Comparison of ENCODE assay signal across 32 cellular contexts in the genomic region with DNA sequence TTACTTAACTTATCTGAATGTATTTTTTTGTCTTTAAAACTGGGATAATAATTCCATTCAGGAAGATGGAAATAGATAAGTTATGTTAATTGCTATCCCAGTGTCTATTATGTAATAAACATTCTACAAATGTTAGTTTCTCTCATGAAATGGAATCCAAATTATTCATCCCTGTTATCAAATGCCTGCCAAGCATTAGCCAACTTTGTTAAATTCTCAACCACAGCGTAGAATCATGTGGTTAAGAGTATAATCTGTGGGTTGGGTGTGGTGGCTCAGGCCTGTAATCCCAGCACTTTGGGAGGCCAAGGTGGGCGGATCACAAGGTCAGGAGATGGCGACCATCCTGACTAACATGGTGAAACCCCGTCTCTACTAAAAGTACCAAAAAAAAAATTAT.
"Had no signal": no experiment of that assay in that cellular context is flagged by ENCODE, and none has a peak within 500 bp of the region (broad histone marks: within the 10 kb centered on the region; RNA-seq: fewer than 3 reads in every experiment).

No MANE protein-coding gene starts in this region.

- H3K36me3 Mint-ChIP-seq: activated CD8-positive, alpha-beta memory T cell treated with anti-CD3 and anti-CD28 coated beads, Interleukin-2, amount 10 ng/mL, durations not matched to agents 7 days and 5 days; activated naive CD4-positive, alpha-beta T cell treated with anti-CD3 and anti-CD28 coated beads, Interleukin-2, amount 50 U/mL, for 24 hours; activated naive CD8-positive, alpha-beta T cell treated with anti-CD3 and anti-CD28 coated beads for 36 hours; WTC11 had no signal

- ATAC-seq: activated CD8-positive, alpha-beta memory T cell treated with anti-CD3 and anti-CD28 coated beads, Interleukin-2, amount 10 ng/mL, durations not matched to agents 7 days and 5 days; activated CD8-positive, alpha-beta T cell treated with anti-CD3 and anti-CD28 coated beads, Interleukin-2, amount 10 ng/mL, durations not matched to agents 7 days and 5 days; activated naive CD8-positive, alpha-beta T cell treated with anti-CD3 and anti-CD28 coated beads, Interleukin-2, amount 50 U/mL, for 24 hours; heart right ventricle; WTC11 had no signal

- H3K79me2 ChIP-seq: hepatocyte had no signal

- H3K27ac Mint-ChIP-seq: activated CD4-positive, alpha-beta T cell treated with anti-CD3 and anti-CD28 coated beads, Interleukin-2, amount 10 ng/mL, durations not matched to agents 7 days and 5 days; activated CD8-positive, alpha-beta memory T cell treated with anti-CD3 and anti-CD28 coated beads, Interleukin-2, amount 10 ng/mL, durations not matched to agents 7 days and 5 days; activated CD8-positive, alpha-beta T cell treated with anti-CD3 and anti-CD28 coated beads, Interleukin-2, amount 10 ng/mL, durations not matched to agents 7 days and 5 days; activated naive CD4-positive, alpha-beta T cell treated with anti-CD3 and anti-CD28 coated beads for 36 hours; activated naive CD4-positive, alpha-beta T cell treated with anti-CD3 and anti-CD28 coated beads, Interleukin-2, amount 50 U/mL, for 24 hours; activated naive CD8-positive, alpha-beta T cell treated with anti-CD3 and anti-CD28 coated beads for 36 hours; activated naive CD8-positive, alpha-beta T cell treated with anti-CD3 and anti-CD28 coated beads, Interleukin-2, amount 50 U/mL, for 24 hours; activated T-helper 1 cell treated with anti-CD3 and anti-CD28 coated beads, Interleukin-12 subunit alpha, Interleukin-12 subunit beta, Interleukin-2, Interleukin-4 antibody, amounts not matched to agents 30 ng/mL and 10 ng/mL and 1 ng/mL, durations not matched to agents 14 hours and 24 hours and 36 hours; activated T-helper 2 cell treated with anti-CD3 and anti-CD28 coated beads, Interferon-gamma antibody, Interleukin-2, Interleukin-4, amounts not matched to agents 10 μg/mL and 5 μg/mL and 100 μg/mL, durations not matched to agents 14 hours and 24 hours and 36 hours; endodermal cell; WTC11 had no signal

- DNase-seq: activated CD4-positive, alpha-beta T cell treated with anti-CD3 and anti-CD28 coated beads for 1 hour; activated CD4-positive, alpha-beta T cell treated with anti-CD3 and anti-CD28 coated beads for 4 hours; activated CD4-positive, alpha-beta T cell treated with anti-CD3 and anti-CD28 coated beads, Interleukin-2, amount 10 ng/mL, durations not matched to agents 7 days and 5 days; activated CD4-positive, alpha-beta T cell treated with anti-CD3 and anti-CD28 coated beads, Interleukin-2, amount 50 U/mL, for 4 hours; activated CD8-positive, alpha-beta memory T cell treated with anti-CD3 and anti-CD28 coated beads, Interleukin-2, amount 10 ng/mL, durations not matched to agents 7 days and 5 days; activated CD8-positive, alpha-beta memory T cell treated with anti-CD3 and anti-CD28 coated beads, Interleukin-2, amount 50 U/mL, for 4 hours; activated CD8-positive, alpha-beta T cell treated with anti-CD3 and anti-CD28 coated beads, Interleukin-2, amount 10 ng/mL, durations not matched to agents 7 days and 5 days; activated effector memory CD4-positive, alpha-beta T cell treated with anti-CD3 and anti-CD28 coated beads, Interleukin-2, amount 50 U/mL, for 16 hours; activated naive CD4-positive, alpha-beta T cell treated with anti-CD3 and anti-CD28 coated beads for 36 hours; activated naive CD8-positive, alpha-beta T cell treated with anti-CD3 and anti-CD28 coated beads for 36 hours; activated naive CD8-positive, alpha-beta T cell treated with anti-CD3 and anti-CD28 coated beads, Interleukin-2, amount 50 U/mL, for 24 hours; activated T-cell treated with anti-CD3 and anti-CD28 coated beads, Interleukin-2, amount 50 U/mL, for 1 hour; activated T-cell treated with anti-CD3 and anti-CD28 coated beads, Interleukin-2, amount 50 U/mL, for 48 hours; adrenal gland; central memory CD4-positive, alpha-beta T cell; effector CD8-positive, alpha-beta T cell; erythroblast; foreskin fibroblast; heart right ventricle; T-helper 2 cell had no signal

- H2AFZ ChIP-seq: hepatocyte had no signal

- H3K36me3 ChIP-seq: adrenal gland, ascending aorta, breast epithelium, cardiac muscle cell, colonic mucosa, esophagus muscularis mucosa, heart right ventricle had no signal

- H3K4me3 Mint-ChIP-seq: activated CD4-positive, alpha-beta T cell treated with anti-CD3 and anti-CD28 coated beads, Interleukin-2, amount 10 ng/mL, durations not matched to agents 7 days and 5 days; activated CD8-positive, alpha-beta memory T cell treated with anti-CD3 and anti-CD28 coated beads, Interleukin-2, amount 10 ng/mL, durations not matched to agents 7 days and 5 days; activated CD8-positive, alpha-beta T cell treated with anti-CD3 and anti-CD28 coated beads, Interleukin-2, amount 10 ng/mL, durations not matched to agents 7 days and 5 days; activated naive CD4-positive, alpha-beta T cell treated with anti-CD3 and anti-CD28 coated beads for 36 hours; activated naive CD4-positive, alpha-beta T cell treated with anti-CD3 and anti-CD28 coated beads, Interleukin-2, amount 50 U/mL, for 24 hours; activated naive CD8-positive, alpha-beta T cell treated with anti-CD3 and anti-CD28 coated beads for 36 hours; activated naive CD8-positive, alpha-beta T cell treated with anti-CD3 and anti-CD28 coated beads, Interleukin-2, amount 50 U/mL, for 24 hours; activated T-helper 1 cell treated with anti-CD3 and anti-CD28 coated beads, Interleukin-12 subunit alpha, Interleukin-12 subunit beta, Interleukin-2, Interleukin-4 antibody, amounts not matched to agents 30 ng/mL and 10 ng/mL and 1 ng/mL, durations not matched to agents 14 hours and 24 hours and 36 hours; brain; endodermal cell; WTC11 had no signal

- H3K4me1 Mint-ChIP-seq: activated CD4-positive, alpha-beta T cell treated with anti-CD3 and anti-CD28 coated beads, Interleukin-2, amount 10 ng/mL, durations not matched to agents 7 days and 5 days; activated CD8-positive, alpha-beta memory T cell treated with anti-CD3 and anti-CD28 coated beads, Interleukin-2, amount 10 ng/mL, durations not matched to agents 7 days and 5 days; activated naive CD4-positive, alpha-beta T cell treated with anti-CD3 and anti-CD28 coated beads, Interleukin-2, amount 50 U/mL, for 24 hours; activated naive CD8-positive, alpha-beta T cell treated with anti-CD3 and anti-CD28 coated beads for 36 hours; activated naive CD8-positive, alpha-beta T cell treated with anti-CD3 and anti-CD28 coated beads, Interleukin-2, amount 50 U/mL, for 24 hours had no signal

- H3K9me3 ChIP-seq: adrenal gland, ascending aorta, breast epithelium, colonic mucosa, esophagus muscularis mucosa had no signal

- H3K27ac ChIP-seq: adrenal gland, ascending aorta, breast epithelium, cardiac muscle cell, colonic mucosa, esophagus muscularis mucosa, heart right ventricle, hepatocyte had no signal

- H3K27me3 Mint-ChIP-seq: activated CD4-positive, alpha-beta T cell treated with anti-CD3 and anti-CD28 coated beads, Interleukin-2, amount 10 ng/mL, durations not matched to agents 7 days and 5 days; activated CD8-positive, alpha-beta memory T cell treated with anti-CD3 and anti-CD28 coated beads, Interleukin-2, amount 10 ng/mL, durations not matched to agents 7 days and 5 days; activated naive CD4-positive, alpha-beta T cell treated with anti-CD3 and anti-CD28 coated beads, Interleukin-2, amount 50 U/mL, for 24 hours; activated naive CD8-positive, alpha-beta T cell treated with anti-CD3 and anti-CD28 coated beads for 36 hours; activated naive CD8-positive, alpha-beta T cell treated with anti-CD3 and anti-CD28 coated beads, Interleukin-2, amount 50 U/mL, for 24 hours; brain had no signal

- H3K27me3 ChIP-seq: adrenal gland, ascending aorta, breast epithelium, cardiac muscle cell, colonic mucosa, esophagus muscularis mucosa, heart right ventricle, hepatocyte had no signal

- H3K4me3 ChIP-seq: adrenal gland, ascending aorta, breast epithelium, cardiac muscle cell, colonic mucosa, esophagus muscularis mucosa, heart right ventricle, hepatocyte had no signal

- H3K9me3 Mint-ChIP-seq: activated CD4-positive, alpha-beta T cell treated with anti-CD3 and anti-CD28 coated beads, Interleukin-2, amount 10 ng/mL, durations not matched to agents 7 days and 5 days; activated T-helper 1 cell treated with anti-CD3 and anti-CD28 coated beads, Interleukin-12 subunit alpha, Interleukin-12 subunit beta, Interleukin-2, Interleukin-4 antibody, amounts not matched to agents 30 ng/mL and 10 ng/mL and 1 ng/mL, durations not matched to agents 14 hours and 24 hours and 36 hours; activated T-helper 2 cell treated with anti-CD3 and anti-CD28 coated beads, Interferon-gamma antibody, Interleukin-2, Interleukin-4, amounts not matched to agents 10 μg/mL and 5 μg/mL and 100 μg/mL, durations not matched to agents 14 hours and 24 hours and 36 hours; endodermal cell had no signal

- H3K4me1 ChIP-seq: adrenal gland, ascending aorta, breast epithelium, colonic mucosa, esophagus muscularis mucosa, heart right ventricle had no signal

- H3K4me2 ChIP-seq: hepatocyte had no signal
